14 cellular contexts compared by ENCODE assay signal in genomic region chr6:128601060-128601459, GRCh38.
DNase-seq lines count a peak whose midpoint lies in the region; ATAC-seq and TF ChIP-seq lines count a peak whose summit lies in the region.
"Had no signal": no experiment of that assay in that cellular context is flagged by ENCODE, and none has a peak within 500 bp of the region (broad histone marks: within the 10 kb centered on the region; RNA-seq: fewer than 3 reads in every experiment).

No MANE protein-coding gene starts in this region.

- peak overlapping the region; percentile 32 for H2AK5ac ChIP-seq in mesenchymal stem cell (ENCODE audit: low read length, severe bottlenecking)

- no peak overlapping the region for H4K91ac ChIP-seq in mesenchymal stem cell (ENCODE audit: low read length)

- H3K4me1 ChIP-seq in mesenchymal stem cell (ENCODE audit: control insufficient read depth, insufficient read depth, low read depth, low read length), result no peaks in the 10 kb centered on the region
- H3K4me1 ChIP-seq: thyroid gland had no signal

- no peak overlapping the region for H3K23ac ChIP-seq in mesenchymal stem cell (ENCODE audit: low read length in 2 of 2)

- peak overlapping the region; percentile 91 for H3K27ac ChIP-seq in brain microvascular endothelial cell
- peak overlapping the region; percentile 76 for H3K27ac ChIP-seq in mesenchymal stem cell (ENCODE audit: low read length, poor library complexity, severe bottlenecking)
- H3K27ac ChIP-seq: thyroid gland, VCaP had no signal

- H3K9me3 Mint-ChIP-seq in natural killer cell treated with Interleukin-12 subunit alpha and Interleukin-12 subunit beta and Interleukin-15 and Interleukin-18, amount 100 ng/mL, for 72 hours, result no peaks in the 10 kb centered on the region
- H3K9me3 Mint-ChIP-seq in activated T-cell treated with anti-CD3 and anti-CD28 coated beads, Interleukin-2, amount 50 U/mL, for 24 hours, result no peaks in the 10 kb centered on the region
- H3K9me3 Mint-ChIP-seq: activated T-helper 1 cell treated with anti-CD3 and anti-CD28 coated beads, Interleukin-12 subunit alpha, Interleukin-12 subunit beta, Interleukin-2, Interleukin-4 antibody, amounts not matched to agents 30 ng/mL and 10 ng/mL and 1 ng/mL, durations not matched to agents 14 hours and 24 hours and 36 hours; CD8-positive, alpha-beta memory T cell; nephron had no signal

- no peak overlapping the region for H2BK5ac ChIP-seq in mesenchymal stem cell (ENCODE audit: low read depth, low read length, poor library complexity, severe bottlenecking)

- TF ChIP-seq CTCF in brain microvascular endothelial cell (IDR thresholded peaks at IDR 0.05; ENCODE audit: low read depth, low read length, missing control alignments), result no peak

- H2BK15ac ChIP-seq in mesenchymal stem cell (ENCODE audit: low read depth, poor library complexity, severe bottlenecking), result no peak overlapping the region

- ATAC-seq in HG03460 (IDR thresholded peaks at IDR 0.05; ENCODE audit: unreplicated experiment) (no peak), HG03045 (IDR thresholded peaks at IDR 0.05; ENCODE audit: unreplicated experiment) (no peak)
- ATAC-seq in natural killer cell treated with Interleukin-12 subunit alpha and Interleukin-12 subunit beta and Interleukin-15 and Interleukin-18, amount 100 ng/mL, for 72 hours, result no peak

- no peak overlapping the region for H3K18ac ChIP-seq in mesenchymal stem cell (ENCODE audit: low read depth in 1 of 2, low read length in 2 of 2)

- no peaks in the 10 kb centered on the region for H3K9me3 ChIP-seq in mesenchymal stem cell (ENCODE audit: control insufficient read depth, low read length)
- H3K9me3 ChIP-seq: thyroid gland had no signal

- H3K4me2 ChIP-seq in mesenchymal stem cell (ENCODE audit: low read length, poor library complexity, severe bottlenecking), result no peak overlapping the region

- 49% methylated on average over 3 of the region's 4 CpGs for WGBS in mesenchymal stem cell

- H3K4me3 ChIP-seq in brain microvascular endothelial cell (ENCODE audit: low read depth, low read length) (no peak overlapping the region), mesenchymal stem cell (ENCODE audit: insufficient read depth in 1 of 2, low read depth in 1 of 2, low read length in 2 of 2) (no peak overlapping the region)
- H3K4me3 ChIP-seq: thyroid gland had no signal

- H2AFZ ChIP-seq in mesenchymal stem cell (ENCODE audit: low read depth, low read length), result no peak overlapping the region

- no peaks in the 10 kb centered on the region for H3K27me3 ChIP-seq in brain microvascular endothelial cell (replicated peaks)
- no peaks in the 10 kb centered on the region for H3K27me3 ChIP-seq in mesenchymal stem cell (ENCODE audit: control insufficient read depth in 1 of 2, insufficient read depth in 1 of 2, low read length in 2 of 2)
- H3K27me3 ChIP-seq: thyroid gland had no signal

- DNase-seq in DMS153 treated with DMSO at 0.1 percent for 48 hours (lab: John Stamatoyannopoulos, UW; ENCODE audit: unreplicated experiment), result peak; percentile 38
- DNase-seq in M059J (ENCODE audit: low read depth), result peak; percentile 79
- DNase-seq in brain microvascular endothelial cell, result peak; percentile 63
- peak; percentile 87 for DNase-seq in mesenchymal stem cell
- DNase-seq in natural killer cell treated with Interleukin-12 subunit alpha and Interleukin-12 subunit beta and Interleukin-15 and Interleukin-18, amount 100 ng/mL, for 72 hours (ENCODE audit: low spot score), result no peak
- no peak for DNase-seq in activated T-cell treated with anti-CD3 and anti-CD28 coated beads, Interleukin-2, amount 50 U/mL, for 24 hours
- DNase-seq: CD8-positive, alpha-beta memory T cell; cortex of kidney; thyroid gland had no signal

- no peak overlapping the region for H4K8ac ChIP-seq in mesenchymal stem cell (ENCODE audit: low read length)

- H3K27ac Mint-ChIP-seq in natural killer cell treated with Interleukin-12 subunit alpha and Interleukin-12 subunit beta and Interleukin-15 and Interleukin-18, amount 100 ng/mL, for 72 hours, result no peak overlapping the region
- H3K27ac Mint-ChIP-seq in activated T-cell treated with anti-CD3 and anti-CD28 coated beads, Interleukin-2, amount 50 U/mL, for 24 hours, result no peak overlapping the region
- H3K27ac Mint-ChIP-seq: activated T-helper 1 cell treated with anti-CD3 and anti-CD28 coated beads, Interleukin-12 subunit alpha, Interleukin-12 subunit beta, Interleukin-2, Interleukin-4 antibody, amounts not matched to agents 30 ng/mL and 10 ng/mL and 1 ng/mL, durations not matched to agents 14 hours and 24 hours and 36 hours; CD8-positive, alpha-beta memory T cell had no signal

- no peak overlapping the region for H2BK120ac ChIP-seq in mesenchymal stem cell (ENCODE audit: low read depth, low read length)

- H2BK12ac ChIP-seq in mesenchymal stem cell (ENCODE audit: low read length in 2 of 2), result peak overlapping the region; percentile 34 to 45

- no peak overlapping the region for H3K4me3 Mint-ChIP-seq in natural killer cell treated with Interleukin-12 subunit alpha and Interleukin-12 subunit beta and Interleukin-15 and Interleukin-18, amount 100 ng/mL, for 72 hours
- no peak overlapping the region for H3K4me3 Mint-ChIP-seq in activated T-cell treated with anti-CD3 and anti-CD28 coated beads, Interleukin-2, amount 50 U/mL, for 24 hours
- H3K4me3 Mint-ChIP-seq: activated T-helper 1 cell treated with anti-CD3 and anti-CD28 coated beads, Interleukin-12 subunit alpha, Interleukin-12 subunit beta, Interleukin-2, Interleukin-4 antibody, amounts not matched to agents 30 ng/mL and 10 ng/mL and 1 ng/mL, durations not matched to agents 14 hours and 24 hours and 36 hours; CD8-positive, alpha-beta memory T cell; nephron had no signal

- H3K36me3 Mint-ChIP-seq in natural killer cell treated with Interleukin-12 subunit alpha and Interleukin-12 subunit beta and Interleukin-15 and Interleukin-18, amount 100 ng/mL, for 72 hours, result no peaks in the 10 kb centered on the region
- no peaks in the 10 kb centered on the region for H3K36me3 Mint-ChIP-seq in activated T-cell treated with anti-CD3 and anti-CD28 coated beads, Interleukin-2, amount 50 U/mL, for 24 hours (ENCODE audit: low read depth)
- H3K36me3 Mint-ChIP-seq: CD8-positive, alpha-beta memory T cell had no signal

- H3K14ac ChIP-seq in mesenchymal stem cell (ENCODE audit: low read length in 2 of 2), result no peak overlapping the region

- in situ Hi-C loops in brain microvascular endothelial cell (cut with HindIII; ENCODE audit: low pct_ligation_motif_present, low sequenced_read_pairs), result no loop called here

- H3K4ac ChIP-seq in mesenchymal stem cell (ENCODE audit: low read depth in 1 of 2, low read length in 2 of 2), result no peak overlapping the region

- no peaks in the 10 kb centered on the region for H3K4me1 Mint-ChIP-seq in natural killer cell treated with Interleukin-12 subunit alpha and Interleukin-12 subunit beta and Interleukin-15 and Interleukin-18, amount 100 ng/mL, for 72 hours (ENCODE audit: low read depth in 2 of 2)
- H3K4me1 Mint-ChIP-seq in activated T-cell treated with anti-CD3 and anti-CD28 coated beads, Interleukin-2, amount 50 U/mL, for 24 hours (ENCODE audit: low read depth), result peaks cover 45% of the 10 kb centered on the region
- H3K4me1 Mint-ChIP-seq: CD8-positive, alpha-beta memory T cell had no signal

- H3K79me1 ChIP-seq in mesenchymal stem cell (replicated peaks; ENCODE audit: low read length, poor library complexity, severe bottlenecking), result no peaks in the 10 kb centered on the region

- H3K27me3 Mint-ChIP-seq in natural killer cell treated with Interleukin-12 subunit alpha and Interleukin-12 subunit beta and Interleukin-15 and Interleukin-18, amount 100 ng/mL, for 72 hours, result peaks cover 0 to 11% of the 10 kb centered on the region in 2 donors
- H3K27me3 Mint-ChIP-seq in activated T-cell treated with anti-CD3 and anti-CD28 coated beads, Interleukin-2, amount 50 U/mL, for 24 hours, result peaks cover 18% of the 10 kb centered on the region

- peak overlapping the region; percentile 42 for H3K9ac ChIP-seq in mesenchymal stem cell (ENCODE audit: low read length)

- H3K36me3 ChIP-seq in brain microvascular endothelial cell (replicated peaks), result no peaks in the 10 kb centered on the region
- no peaks in the 10 kb centered on the region for H3K36me3 ChIP-seq in mesenchymal stem cell (ENCODE audit: control insufficient read depth in 1 of 2, insufficient read depth in 2 of 2, low read depth in 1 of 2, low read length in 2 of 2)
- H3K36me3 ChIP-seq: thyroid gland had no signal

Comparison
In these comparisons a context has a peak if more than half of its experiments do, and no peak if none do; other contexts are left out.
1. DNase-seq: peak in DMS153 treated with DMSO at 0.1 percent for 48 hours (single experiment), M059J (single experiment), brain microvascular endothelial cell (single experiment) and mesenchymal stem cell (single experiment); none in natural killer cell treated with Interleukin-12 subunit alpha and Interleukin-12 subunit beta and Interleukin-15 and Interleukin-18, amount 100 ng/mL, for 72 hours (single experiment) and activated T-cell treated with anti-CD3 and anti-CD28 coated beads, Interleukin-2, amount 50 U/mL, for 24 hours (single experiment).